Comparison of ENCODE assay signal across 9 cellular contexts in genomic region chr6:63923139-63923739, GRCh38.
DNase-seq lines count a peak whose midpoint lies in the region; ATAC-seq and TF ChIP-seq lines count a peak whose summit lies in the region.
"Had no signal": no experiment of that assay in that cellular context is flagged by ENCODE, and none has a peak within 500 bp of the region (broad histone marks: within the 10 kb centered on the region; RNA-seq: fewer than 3 reads in every experiment).

No MANE protein-coding gene starts in this region.

- BruUV-seq in OCI-LY7 (replicated peaks; lab: Mats Ljungman, UMichigan): no TSS peak

- no peak for TF ChIP-seq POLR2A in esophagus muscularis mucosa (IDR thresholded peaks at IDR 0.05; ENCODE audit: low read depth)

- H3K4me1 ChIP-seq in OCI-LY7 (ENCODE audit: insufficient read depth, low read length, poor library complexity, severe bottlenecking): no peaks in the 10 kb centered on the region
- H3K4me1 ChIP-seq in esophagus muscularis mucosa: no peaks in the 10 kb centered on the region

- TF ChIP-seq EP300 in esophagus muscularis mucosa (IDR thresholded peaks at IDR 0.05): no peak

- intact Hi-C loops in OCI-LY7 (cut with micrococcal nuclease; ENCODE audit: unreplicated experiment) (loop anchor here (2.0 kb wide), 1 partner anchor 408 kb away; no protein-coding TSS in a partner anchor), esophagus muscularis mucosa (cut with DNase I) (no loop called here)

- H3K9me3 Mint-ChIP-seq in progenitor cell of endocrine pancreas (ENCODE audit: low read depth): no peaks in the 10 kb centered on the region
- no peaks in the 10 kb centered on the region for H3K9me3 Mint-ChIP-seq in stimulated activated memory B cell treated with anti-CD40 and anti-IgM and Interleukin-4, amounts not matched to agents 10 μg/mL and 1 μg/mL and 100 μg/mL, for 72 hours

- peak; percentile 86 for TF ChIP-seq CTCF in OCI-LY7 (conservative IDR thresholded peaks at IDR 0.05; ENCODE audit: low read length)
- peak; percentile 52 to 69 (median 53) for TF ChIP-seq CTCF in esophagus muscularis mucosa (IDR thresholded peaks at IDR 0.05)
- TF ChIP-seq CTCF in progenitor cell of endocrine pancreas (IDR thresholded peaks at IDR 0.05; ENCODE audit: unreplicated experiment): peak; percentile 74

- H3K27ac Mint-ChIP-seq in progenitor cell of endocrine pancreas: no peak overlapping the region
- H3K27ac Mint-ChIP-seq in stimulated activated memory B cell treated with anti-CD40 and anti-IgM and Interleukin-4, amounts not matched to agents 10 μg/mL and 1 μg/mL and 100 μg/mL, for 72 hours: no peak overlapping the region

- no peaks in the 10 kb centered on the region for H3K9me3 ChIP-seq in OCI-LY7 (ENCODE audit: low read length)
- H3K9me3 ChIP-seq in esophagus muscularis mucosa: no peaks in the 10 kb centered on the region

- H3K4me1 Mint-ChIP-seq in progenitor cell of endocrine pancreas (ENCODE audit: low read depth): peaks cover 2% of the 10 kb centered on the region
- no peaks in the 10 kb centered on the region for H3K4me1 Mint-ChIP-seq in stimulated activated memory B cell treated with anti-CD40 and anti-IgM and Interleukin-4, amounts not matched to agents 10 μg/mL and 1 μg/mL and 100 μg/mL, for 72 hours

- no peak overlapping the region for H3K4me3 Mint-ChIP-seq in progenitor cell of endocrine pancreas (ENCODE audit: low read depth)
- no peak overlapping the region for H3K4me3 Mint-ChIP-seq in stimulated activated memory B cell treated with anti-CD40 and anti-IgM and Interleukin-4, amounts not matched to agents 10 μg/mL and 1 μg/mL and 100 μg/mL, for 72 hours

- 12% methylated on average over 6 of the region's 6 CpGs for WGBS in esophagus muscularis mucosa

- H3K36me3 ChIP-seq in OCI-LY7 (ENCODE audit: insufficient read depth, low read length): no peaks in the 10 kb centered on the region
- no peaks in the 10 kb centered on the region for H3K36me3 ChIP-seq in esophagus muscularis mucosa

- H3K36me3 Mint-ChIP-seq in progenitor cell of endocrine pancreas (ENCODE audit: insufficient read depth): no peaks in the 10 kb centered on the region
- H3K36me3 Mint-ChIP-seq in stimulated activated memory B cell treated with anti-CD40 and anti-IgM and Interleukin-4, amounts not matched to agents 10 μg/mL and 1 μg/mL and 100 μg/mL, for 72 hours: no peaks in the 10 kb centered on the region

- H3K27ac ChIP-seq in OCI-LY7 (ENCODE audit: low read depth, low read length, poor library complexity, severe bottlenecking): no peak overlapping the region
- no peak overlapping the region for H3K27ac ChIP-seq in esophagus muscularis mucosa (replicated peaks in 1 of 4)
- H3K27ac ChIP-seq: skin epidermis had no signal

- H2AFZ ChIP-seq in OCI-LY7 (ENCODE audit: low read length): no peak overlapping the region

- H3K9me2 ChIP-seq in OCI-LY7 (ENCODE audit: insufficient read depth, low read length): no peaks in the 10 kb centered on the region

- peak; percentile 70 for ATAC-seq in GM19351 (IDR thresholded peaks at IDR 0.05; ENCODE audit: unreplicated experiment)
- peak; percentile 90 for ATAC-seq in HG03378 (IDR thresholded peaks at IDR 0.05; ENCODE audit: unreplicated experiment)
- no peak for ATAC-seq in stimulated activated memory B cell treated with anti-CD40 and anti-IgM and Interleukin-4, amounts not matched to agents 10 μg/mL and 1 μg/mL and 100 μg/mL, for 72 hours

- no peaks in the 10 kb centered on the region for H4K20me1 ChIP-seq in OCI-LY7 (ENCODE audit: insufficient read depth, low read length)

- DNase-seq in D341Med (ENCODE audit: low spot score): peak; percentile 37
- DNase-seq in OCI-LY7 (ENCODE audit: low spot score): peak; percentile 56
- DNase-seq in esophagus muscularis mucosa (ENCODE audit: extremely low spot score): no peak
- DNase-seq in progenitor cell of endocrine pancreas (ENCODE audit: low spot score, unreplicated experiment): no peak
- no peak for DNase-seq in OCI-M2 (lab: John Stamatoyannopoulos, UW; ENCODE audit: unreplicated experiment)

- peaks cover 2% of the 10 kb centered on the region for H3K27me3 Mint-ChIP-seq in progenitor cell of endocrine pancreas
- peaks cover 29% of the 10 kb centered on the region for H3K27me3 Mint-ChIP-seq in stimulated activated memory B cell treated with anti-CD40 and anti-IgM and Interleukin-4, amounts not matched to agents 10 μg/mL and 1 μg/mL and 100 μg/mL, for 72 hours

- POLR2A ChIA-PET in OCI-LY7 (lab: Charles Lee): interaction anchor here (0.5 kb wide), 1 partner anchor 60 kb away, joined by 3 read pairs; no protein-coding TSS in a partner anchor

- H3K4me2 ChIP-seq in OCI-LY7 (ENCODE audit: low read length): no peak overlapping the region

- CTCF ChIA-PET in OCI-LY7 (lab: Charles Lee; ENCODE audit: unreplicated experiment): no interaction called here

- no peaks in the 10 kb centered on the region for H3K79me2 ChIP-seq in OCI-LY7 (ENCODE audit: insufficient read depth, low read depth, low read length)

- no peak overlapping the region for H3K4me3 ChIP-seq in OCI-LY7 (ENCODE audit: low read depth, low read length, poor library complexity, severe bottlenecking)
- H3K4me3 ChIP-seq in esophagus muscularis mucosa: no peak overlapping the region
- H3K4me3 ChIP-seq: skin epidermis had no signal

- no peaks in the 10 kb centered on the region for H3K27me3 ChIP-seq in esophagus muscularis mucosa

Comparison
In these comparisons a context has a peak if more than half of its experiments do, and no peak if none do; other contexts are left out.
1. DNase-seq: peak in D341Med (single experiment) and OCI-LY7 (single experiment); none in esophagus muscularis mucosa (single experiment), progenitor cell of endocrine pancreas (single experiment) and OCI-M2 (single experiment).
2. Peak in every context shown above with its lines, with median percentiles within 50 percentile points of each other: CTCF ChIP-seq.